In genomic region chr9:34085581-34086500, GRCh38 we compare ENCODE assay signal across 13 cellular contexts. TPM values are rescaled to one million over a fixed set of nuclear protein-coding genes. Genes with fewer than 3 reads are reported as not detected.
DNase-seq lines count a peak whose midpoint lies in the region; FAIRE-seq and TF ChIP-seq lines count a peak whose summit lies in the region.
"Had no signal": no experiment of that assay in that cellular context is flagged by ENCODE, and none has a peak within 500 bp of the region (broad histone marks: within the 10 kb centered on the region; RNA-seq: fewer than 3 reads in every experiment).

No MANE protein-coding gene starts in this region.

- H3K27me3 Mint-ChIP-seq in activated naive CD4-positive, alpha-beta T cell treated with anti-CD3 and anti-CD28 coated beads for 36 hours (ENCODE audit: low read depth): no peaks in the 10 kb centered on the region
- no peaks in the 10 kb centered on the region for H3K27me3 Mint-ChIP-seq in activated naive CD4-positive, alpha-beta T cell treated with anti-CD3 and anti-CD28 coated beads, Interleukin-2, amount 10 ng/mL, durations not matched to agents 7 days and 5 days
- H3K27me3 Mint-ChIP-seq in nephron (ENCODE audit: low read depth): no peaks in the 10 kb centered on the region

- H3K36me3 Mint-ChIP-seq in activated naive CD4-positive, alpha-beta T cell treated with anti-CD3 and anti-CD28 coated beads for 36 hours (ENCODE audit: low read depth): peaks cover 14% of the 10 kb centered on the region
- H3K36me3 Mint-ChIP-seq in activated naive CD4-positive, alpha-beta T cell treated with anti-CD3 and anti-CD28 coated beads, Interleukin-2, amount 10 ng/mL, durations not matched to agents 7 days and 5 days: peaks cover 33% of the 10 kb centered on the region
- H3K36me3 Mint-ChIP-seq in nephron (ENCODE audit: low read depth): peaks cover 36% of the 10 kb centered on the region

- CTCF ChIA-PET in activated naive CD4-positive, alpha-beta T cell treated with anti-CD3 and anti-CD28 coated beads for 36 hours (lab: Charles Lee): interaction anchor here (0.6 to 0.9 kb wide), 2 partner anchors 12 to 70 kb away, joined by 3 to 8 read pairs; no protein-coding TSS in a partner anchor
- CTCF ChIA-PET in activated naive CD4-positive, alpha-beta T cell treated with anti-CD3 and anti-CD28 coated beads, Interleukin-2, amount 10 ng/mL, durations not matched to agents 7 days and 5 days (lab: Charles Lee): interaction anchor here (0.7 kb wide), 1 partner anchor 11 kb away, joined by 3 read pairs; no protein-coding TSS in a partner anchor
- CTCF ChIA-PET in endothelial cell of umbilical vein (lab: Charles Lee): interaction anchor here (1.2 to 3.0 kb wide), 2 partner anchors 12 to 161 kb away, joined by 3 to 8 read pairs; no protein-coding TSS in a partner anchor

- in situ Hi-C loops in transverse colon (cut with MboI; ENCODE audit: low pct_ligation_motif_present in 1 of 4, low pct_unique_long_range_greater_than_20kb in 1 of 4, low sequenced_read_pairs in 3 of 4) (no loop called here), G401 (cut with HindIII; ENCODE audit: low sequenced_read_pairs) (no loop called here)

- H3K4me3 ChIP-seq in endothelial cell of umbilical vein (replicated peaks in 1 of 3; ENCODE audit: insufficient read depth in 1 of 3, low read depth in 1 of 3, low read length in 3 of 3) (no peak overlapping the region), transverse colon (no peak overlapping the region)
- H3K4me3 ChIP-seq in effector memory CD4-positive, alpha-beta T cell (ENCODE audit: insufficient read depth, low read depth, low read length, poor library complexity, severe bottlenecking): no peak overlapping the region
- H3K4me3 ChIP-seq: skin epidermis had no signal

- no peaks in the 10 kb centered on the region for H3K9me1 ChIP-seq in endothelial cell of umbilical vein (replicated peaks; ENCODE audit: control insufficient read depth, extremely low read depth, insufficient read depth, low read length)

- no peaks in the 10 kb centered on the region for H3K9me3 ChIP-seq in endothelial cell of umbilical vein (replicated peaks; ENCODE audit: control insufficient read depth, insufficient read depth, low read length)
- H3K9me3 ChIP-seq in transverse colon: no peaks in the 10 kb centered on the region
- H3K9me3 ChIP-seq in effector memory CD4-positive, alpha-beta T cell (ENCODE audit: control insufficient read depth, low read length): no peaks in the 10 kb centered on the region

- WGBS in transverse colon (ENCODE audit: low coverage in 1 of 2), 2 donors: 82 to 93% methylated on average over 3 to 6 of the region's 6 CpGs

- H3K4me1 Mint-ChIP-seq in activated naive CD4-positive, alpha-beta T cell treated with anti-CD3 and anti-CD28 coated beads for 36 hours (ENCODE audit: low read depth): peaks cover 8% of the 10 kb centered on the region
- peaks cover 6% of the 10 kb centered on the region for H3K4me1 Mint-ChIP-seq in activated naive CD4-positive, alpha-beta T cell treated with anti-CD3 and anti-CD28 coated beads, Interleukin-2, amount 10 ng/mL, durations not matched to agents 7 days and 5 days
- peaks cover 35% of the 10 kb centered on the region for H3K4me1 Mint-ChIP-seq in nephron

- intact Hi-C loops in activated naive CD4-positive, alpha-beta T cell treated with anti-CD3 and anti-CD28 coated beads for 36 hours (cut with micrococcal nuclease): no loop called here
- intact Hi-C loops in endothelial cell of umbilical vein (cut with micrococcal nuclease) (no loop called here), transverse colon (cut with DNase I; ENCODE audit: low total_unique reads) (no loop called here)

- no peak for TF ChIP-seq CTCF in endothelial cell of umbilical vein (IDR thresholded peaks at IDR 0.05; ENCODE audit: extremely low read depth in 1 of 2, insufficient read depth in 1 of 2, low read depth in 1 of 2, low read length in 2 of 2)
- no peak for TF ChIP-seq CTCF in nephron (IDR thresholded peaks at IDR 0.05; ENCODE audit: unreplicated experiment in 3 of 3)
- TF ChIP-seq CTCF in transverse colon (IDR thresholded peaks at IDR 0.05): no peak

- H3K9me3 Mint-ChIP-seq in activated naive CD4-positive, alpha-beta T cell treated with anti-CD3 and anti-CD28 coated beads for 36 hours: no peaks in the 10 kb centered on the region
- no peaks in the 10 kb centered on the region for H3K9me3 Mint-ChIP-seq in activated naive CD4-positive, alpha-beta T cell treated with anti-CD3 and anti-CD28 coated beads, Interleukin-2, amount 10 ng/mL, durations not matched to agents 7 days and 5 days
- H3K9me3 Mint-ChIP-seq in nephron: no peaks in the 10 kb centered on the region

- TF ChIP-seq EP300 in transverse colon (IDR thresholded peaks at IDR 0.05; ENCODE audit: low read depth): no peak

- no peak overlapping the region for H3K4me3 Mint-ChIP-seq in activated naive CD4-positive, alpha-beta T cell treated with anti-CD3 and anti-CD28 coated beads for 36 hours
- H3K4me3 Mint-ChIP-seq in activated naive CD4-positive, alpha-beta T cell treated with anti-CD3 and anti-CD28 coated beads, Interleukin-2, amount 10 ng/mL, durations not matched to agents 7 days and 5 days: no peak overlapping the region
- H3K4me3 Mint-ChIP-seq in nephron: no peak overlapping the region

- H3K36me3 ChIP-seq in endothelial cell of umbilical vein (ENCODE audit: control insufficient read depth in 2 of 2, extremely low read depth in 1 of 2, insufficient read depth in 2 of 2, low read length in 2 of 2): peaks cover 20 to 23% of the 10 kb centered on the region in 2 experiments
- H3K36me3 ChIP-seq in transverse colon: peaks cover 0 to 33% (median 16%) of the 10 kb centered on the region in 4 donors
- peaks cover 38% of the 10 kb centered on the region for H3K36me3 ChIP-seq in effector memory CD4-positive, alpha-beta T cell (ENCODE audit: control insufficient read depth, insufficient read depth, low read length)

- no peak overlapping the region for H2AFZ ChIP-seq in endothelial cell of umbilical vein (ENCODE audit: low read depth, low read length)

- peak; percentile 23 for DNase-seq in activated naive CD4-positive, alpha-beta T cell treated with anti-CD3 and anti-CD28 coated beads for 36 hours
- DNase-seq in activated naive CD4-positive, alpha-beta T cell treated with anti-CD3 and anti-CD28 coated beads, Interleukin-2, amount 10 ng/mL, durations not matched to agents 7 days and 5 days: no peak
- DNase-seq in endothelial cell of umbilical vein (ENCODE audit: low read depth, low spot score) (no peak), transverse colon (no peak), NCI-H226 (no peak), G401 (ENCODE audit: low spot score) (no peak)
- no peak for DNase-seq in effector memory CD4-positive, alpha-beta T cell
- DNase-seq: glutamatergic neuron, mesendoderm, NCI-H1105 treated with DMSO at 0.1 percent for 48 hours, T-helper 2 cell had no signal

- H3K4me2 ChIP-seq in endothelial cell of umbilical vein (ENCODE audit: insufficient read depth, low read length): no peak overlapping the region

- peak; percentile 21 for FAIRE-seq in endothelial cell of umbilical vein (lab: Jason Lieb, UNC)

- peak overlapping the region; percentile 25 for H3K27ac Mint-ChIP-seq in activated naive CD4-positive, alpha-beta T cell treated with anti-CD3 and anti-CD28 coated beads for 36 hours
- H3K27ac Mint-ChIP-seq in activated naive CD4-positive, alpha-beta T cell treated with anti-CD3 and anti-CD28 coated beads, Interleukin-2, amount 10 ng/mL, durations not matched to agents 7 days and 5 days: no peak overlapping the region
- peak overlapping the region in 2 of 3 experiments; percentile 34 to 59 for H3K27ac Mint-ChIP-seq in nephron

- no peak overlapping the region for H3K27ac ChIP-seq in endothelial cell of umbilical vein (ENCODE audit: insufficient read depth, low read depth, low read length)
- peak overlapping the region; percentile 38 to 62 (median 56) for H3K27ac ChIP-seq in transverse colon
- H3K27ac ChIP-seq in effector memory CD4-positive, alpha-beta T cell (ENCODE audit: insufficient read depth, low read length, poor library complexity, severe bottlenecking): no peak overlapping the region

- no peaks in the 10 kb centered on the region for H3K79me2 ChIP-seq in endothelial cell of umbilical vein (ENCODE audit: control insufficient read depth, insufficient read depth, low read length)

- TF ChIP-seq POLR2A in endothelial cell of umbilical vein (IDR thresholded peaks at IDR 0.05; ENCODE audit: low read depth, low read length) (no peak), transverse colon (IDR thresholded peaks at IDR 0.05) (no peak)

- dilution Hi-C loops in endothelial cell of umbilical vein (cut with MboI; ENCODE audit: extremely low pct_ligation_motif_present, low sequenced_read_pairs): no loop called here

- POLR2A ChIA-PET in endothelial cell of umbilical vein (lab: Charles Lee): no interaction called here

- no peak overlapping the region for H3K9ac ChIP-seq in endothelial cell of umbilical vein (replicated peaks; ENCODE audit: extremely low read depth, insufficient read depth, low read length)

- no TSS peak for BruUV-seq in endothelial cell of umbilical vein (replicated peaks; lab: Mats Ljungman, UMichigan)

- no peaks in the 10 kb centered on the region for H3K27me3 ChIP-seq in endothelial cell of umbilical vein (ENCODE audit: control insufficient read depth in 2 of 2, insufficient read depth in 2 of 2, low read length in 2 of 2)
- no peaks in the 10 kb centered on the region for H3K27me3 ChIP-seq in transverse colon
- H3K27me3 ChIP-seq in effector memory CD4-positive, alpha-beta T cell (replicated peaks; ENCODE audit: control insufficient read depth, insufficient read depth, low read length, poor library complexity, severe bottlenecking): no peaks in the 10 kb centered on the region

- no peaks in the 10 kb centered on the region for H4K20me1 ChIP-seq in endothelial cell of umbilical vein (replicated peaks; ENCODE audit: control insufficient read depth, extremely low read depth, insufficient read depth, low read length)

- H3K4me1 ChIP-seq in endothelial cell of umbilical vein (ENCODE audit: control insufficient read depth, extremely low read depth, insufficient read depth, low read length) (no peaks in the 10 kb centered on the region), transverse colon (peaks cover 0 to 8% (median 2%) of the 10 kb centered on the region in 4 donors)
- H3K4me1 ChIP-seq in effector memory CD4-positive, alpha-beta T cell (ENCODE audit: control insufficient read depth, insufficient read depth, low read length, poor library complexity, severe bottlenecking): no peaks in the 10 kb centered on the region

RNA-seq across cellular contexts. Expression of gene UBAP2, which starts 37.2 kb away (rescaled TPM):
- 10 to 100 TPM; 28.6 to 32.8 TPM for total RNA-seq in activated naive CD4-positive, alpha-beta T cell treated with anti-CD3 and anti-CD28 coated beads for 36 hours
- total RNA-seq in endothelial cell of umbilical vein: 54.1 and 55.8 TPM in 2 replicates
- polyA plus RNA-seq in endothelial cell of umbilical vein: 43.2 and 43.3 TPM in 2 replicates
- polyA plus RNA-seq in endothelial cell of umbilical vein (2011; cell fraction: cytosol; rRNA removed): 23.8 and 25.5 TPM in 2 replicates
- 71.5 and 72.8 TPM in 2 replicates for polyA plus RNA-seq in endothelial cell of umbilical vein (2011; cell fraction: nucleus; rRNA removed)
- 35.5 and 35.9 TPM in 2 replicates for polyA plus RNA-seq in endothelial cell of umbilical vein (2012)
- 33.5 and 33.7 TPM in 2 replicates for polyA minus RNA-seq in endothelial cell of umbilical vein
- polyA minus RNA-seq in endothelial cell of umbilical vein (2011; cell fraction: cytosol; rRNA and poly(A)+ RNA removed): 25.2 TPM
- polyA minus RNA-seq in endothelial cell of umbilical vein (2011; cell fraction: nucleus; rRNA and poly(A)+ RNA removed): 49.4 and 61.2 TPM in 2 replicates
- total RNA-seq in transverse colon: 10 to 100 TPM; 22.5 to 52.1 (median 31.7) TPM
- 15.2 and 26.0 TPM in 2 replicates for total RNA-seq in G401 (2014; rRNA removed; shearing (Covaris generic))

RNA-seq across cellular contexts. Expression of gene DCAF12, which starts 40.7 kb away (rescaled TPM):
- 10 to 100 TPM; 34.0 to 37.0 TPM for total RNA-seq in activated naive CD4-positive, alpha-beta T cell treated with anti-CD3 and anti-CD28 coated beads for 36 hours
- total RNA-seq in endothelial cell of umbilical vein (28.2 and 28.4 TPM in 2 replicates), transverse colon (10 to 100 TPM; 22.1 to 29.7 (median 26.3) TPM)
- polyA plus RNA-seq in endothelial cell of umbilical vein: 26.0 and 26.2 TPM in 2 replicates
- polyA plus RNA-seq in endothelial cell of umbilical vein (2011; cell fraction: cytosol; rRNA removed): 23.5 and 24.4 TPM in 2 replicates
- 21.5 and 23.9 TPM in 2 replicates for polyA plus RNA-seq in endothelial cell of umbilical vein (2011; cell fraction: nucleus; rRNA removed)
- polyA plus RNA-seq in endothelial cell of umbilical vein (2012): 16.7 and 20.6 TPM in 2 replicates
- 84.1 and 100 TPM in 2 replicates for polyA minus RNA-seq in endothelial cell of umbilical vein
- polyA minus RNA-seq in endothelial cell of umbilical vein (2011; cell fraction: cytosol; rRNA and poly(A)+ RNA removed): 32.8 TPM
- polyA minus RNA-seq in endothelial cell of umbilical vein (2011; cell fraction: nucleus; rRNA and poly(A)+ RNA removed): 16.4 and 24.3 TPM in 2 replicates
- 35.1 and 50.6 TPM in 2 replicates for total RNA-seq in G401 (2014; rRNA removed; shearing (Covaris generic))

Comparison
In these comparisons a context has a peak if more than half of its experiments do, and no peak if none do; other contexts are left out.
1. H3K27ac ChIP-seq: peak in transverse colon (4 of 4); none in endothelial cell of umbilical vein (single experiment) and effector memory CD4-positive, alpha-beta T cell (single experiment).